In the genomic region with DNA sequence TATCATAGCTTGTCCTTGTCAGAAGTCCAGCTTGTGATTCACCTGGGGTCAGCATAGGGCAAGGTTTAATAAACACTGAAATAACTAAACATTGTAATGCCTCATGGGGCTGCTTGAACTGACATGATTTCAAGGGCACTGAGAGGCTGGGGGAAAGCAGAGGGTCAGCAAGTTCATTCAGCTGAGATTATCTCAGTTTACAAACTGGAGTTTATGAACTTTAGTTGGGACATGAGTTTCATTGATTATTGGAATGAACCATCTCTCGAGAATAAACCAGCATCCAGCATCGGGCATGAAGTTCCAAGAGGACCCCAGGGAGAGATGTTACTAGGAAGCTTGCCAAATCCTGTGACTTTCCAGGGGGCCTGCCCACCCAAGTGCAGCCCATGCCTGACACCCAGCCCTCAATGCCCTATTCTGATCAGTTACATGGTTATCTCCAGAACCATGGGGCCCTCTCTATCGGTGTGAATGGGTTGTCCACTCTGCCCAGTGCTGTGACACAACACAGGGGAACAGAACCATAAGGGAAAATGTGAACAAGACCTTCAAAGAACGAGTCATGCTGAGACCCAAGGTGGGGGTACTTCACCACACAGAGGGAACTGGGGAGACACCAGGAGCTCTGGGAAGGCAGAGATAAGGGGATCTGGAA, we compare ENCODE assay signal across 1 cellular context.
A peak's percentile ranks its signal among the peaks of the same experiment; 100 is the strongest.
TF ChIP-seq lines count a peak whose summit lies in the region.

No MANE protein-coding gene starts in this region.

TF ChIP-seq in HepG2, 621 proteins besides CTCF, POLR2A, EP300 and RAD21 (continued from another document and continues in another):
- TF ChIP-seq, protein P1, sequence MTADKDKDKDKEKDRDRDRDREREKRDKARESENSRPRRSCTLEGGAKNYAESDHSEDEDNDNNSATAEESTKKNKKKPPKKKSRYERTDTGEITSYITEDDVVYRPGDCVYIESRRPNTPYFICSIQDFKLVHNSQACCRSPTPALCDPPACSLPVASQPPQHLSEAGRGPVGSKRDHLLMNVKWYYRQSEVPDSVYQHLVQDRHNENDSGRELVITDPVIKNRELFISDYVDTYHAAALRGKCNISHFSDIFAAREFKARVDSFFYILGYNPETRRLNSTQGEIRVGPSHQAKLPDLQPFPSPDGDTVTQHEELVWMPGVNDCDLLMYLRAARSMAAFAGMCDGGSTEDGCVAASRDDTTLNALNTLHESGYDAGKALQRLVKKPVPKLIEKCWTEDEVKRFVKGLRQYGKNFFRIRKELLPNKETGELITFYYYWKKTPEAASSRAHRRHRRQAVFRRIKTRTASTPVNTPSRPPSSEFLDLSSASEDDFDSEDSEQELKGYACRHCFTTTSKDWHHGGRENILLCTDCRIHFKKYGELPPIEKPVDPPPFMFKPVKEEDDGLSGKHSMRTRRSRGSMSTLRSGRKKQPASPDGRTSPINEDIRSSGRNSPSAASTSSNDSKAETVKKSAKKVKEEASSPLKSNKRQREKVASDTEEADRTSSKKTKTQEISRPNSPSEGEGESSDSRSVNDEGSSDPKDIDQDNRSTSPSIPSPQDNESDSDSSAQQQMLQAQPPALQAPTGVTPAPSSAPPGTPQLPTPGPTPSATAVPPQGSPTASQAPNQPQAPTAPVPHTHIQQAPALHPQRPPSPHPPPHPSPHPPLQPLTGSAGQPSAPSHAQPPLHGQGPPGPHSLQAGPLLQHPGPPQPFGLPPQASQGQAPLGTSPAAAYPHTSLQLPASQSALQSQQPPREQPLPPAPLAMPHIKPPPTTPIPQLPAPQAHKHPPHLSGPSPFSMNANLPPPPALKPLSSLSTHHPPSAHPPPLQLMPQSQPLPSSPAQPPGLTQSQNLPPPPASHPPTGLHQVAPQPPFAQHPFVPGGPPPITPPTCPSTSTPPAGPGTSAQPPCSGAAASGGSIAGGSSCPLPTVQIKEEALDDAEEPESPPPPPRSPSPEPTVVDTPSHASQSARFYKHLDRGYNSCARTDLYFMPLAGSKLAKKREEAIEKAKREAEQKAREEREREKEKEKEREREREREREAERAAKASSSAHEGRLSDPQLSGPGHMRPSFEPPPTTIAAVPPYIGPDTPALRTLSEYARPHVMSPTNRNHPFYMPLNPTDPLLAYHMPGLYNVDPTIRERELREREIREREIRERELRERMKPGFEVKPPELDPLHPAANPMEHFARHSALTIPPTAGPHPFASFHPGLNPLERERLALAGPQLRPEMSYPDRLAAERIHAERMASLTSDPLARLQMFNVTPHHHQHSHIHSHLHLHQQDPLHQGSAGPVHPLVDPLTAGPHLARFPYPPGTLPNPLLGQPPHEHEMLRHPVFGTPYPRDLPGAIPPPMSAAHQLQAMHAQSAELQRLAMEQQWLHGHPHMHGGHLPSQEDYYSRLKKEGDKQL (CRISPR knock-in tag; IDR thresholded peaks at IDR 0.05; ENCODE audit: low read depth) = peak; percentile 74; the same call in 1 of the 2 replicates
- peak; percentile 71 for TF ChIP-seq CREM (IDR thresholded peaks at IDR 0.05)
- TF ChIP-seq CREM (CRISPR knock-in tag; IDR thresholded peaks at IDR 0.05) = no peak
- peak; percentile 88; the same call in 1 of the 2 replicates for TF ChIP-seq SOX5 (CRISPR knock-in tag; IDR thresholded peaks at IDR 0.05; ENCODE audit: borderline replicate concordance)
- no peak for TF ChIP-seq EZH2 (conservative IDR thresholded peaks at IDR 0.05; ENCODE audit: low read depth, low read length)
- TF ChIP-seq DNMT1 (CRISPR knock-in tag; IDR thresholded peaks at IDR 0.05) = no peak
- peak; percentile 87 for TF ChIP-seq HNF4A (CRISPR knock-in tag; IDR thresholded peaks at IDR 0.05)
- no peak for TF ChIP-seq CHCHD3 (CRISPR knock-in tag; IDR thresholded peaks at IDR 0.05)
- TF ChIP-seq, protein P2, sequence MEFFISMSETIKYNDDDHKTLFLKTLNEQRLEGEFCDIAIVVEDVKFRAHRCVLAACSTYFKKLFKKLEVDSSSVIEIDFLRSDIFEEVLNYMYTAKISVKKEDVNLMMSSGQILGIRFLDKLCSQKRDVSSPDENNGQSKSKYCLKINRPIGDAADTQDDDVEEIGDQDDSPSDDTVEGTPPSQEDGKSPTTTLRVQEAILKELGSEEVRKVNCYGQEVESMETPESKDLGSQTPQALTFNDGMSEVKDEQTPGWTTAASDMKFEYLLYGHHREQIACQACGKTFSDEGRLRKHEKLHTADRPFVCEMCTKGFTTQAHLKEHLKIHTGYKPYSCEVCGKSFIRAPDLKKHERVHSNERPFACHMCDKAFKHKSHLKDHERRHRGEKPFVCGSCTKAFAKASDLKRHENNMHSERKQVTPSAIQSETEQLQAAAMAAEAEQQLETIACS (CRISPR knock-in tag; IDR thresholded peaks at IDR 0.05) = no peak
- TF ChIP-seq, protein P3, sequence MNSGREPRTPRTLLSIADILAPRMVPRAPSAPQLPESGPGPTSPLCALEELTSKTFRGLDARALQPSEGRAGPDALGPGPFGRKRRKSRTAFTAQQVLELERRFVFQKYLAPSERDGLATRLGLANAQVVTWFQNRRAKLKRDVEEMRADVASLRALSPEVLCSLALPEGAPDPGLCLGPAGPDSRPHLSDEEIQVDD (CRISPR knock-in tag; IDR thresholded peaks at IDR 0.05; ENCODE audit: borderline replicate concordance) = no peak
- peak; percentile 66 for TF ChIP-seq ELF3 (CRISPR knock-in tag; IDR thresholded peaks at IDR 0.05)
- no peak for TF ChIP-seq AGO1 (IDR thresholded peaks at IDR 0.05; ENCODE audit: low read depth, low read length, poor library complexity, severe bottlenecking)
- TF ChIP-seq SIX4 (CRISPR knock-in tag; IDR thresholded peaks at IDR 0.05) = no peak; the same call in 1 of the 2 replicates
- no peak for TF ChIP-seq ELF1 (CRISPR knock-in tag; IDR thresholded peaks at IDR 0.05)
- TF ChIP-seq, protein P4, sequence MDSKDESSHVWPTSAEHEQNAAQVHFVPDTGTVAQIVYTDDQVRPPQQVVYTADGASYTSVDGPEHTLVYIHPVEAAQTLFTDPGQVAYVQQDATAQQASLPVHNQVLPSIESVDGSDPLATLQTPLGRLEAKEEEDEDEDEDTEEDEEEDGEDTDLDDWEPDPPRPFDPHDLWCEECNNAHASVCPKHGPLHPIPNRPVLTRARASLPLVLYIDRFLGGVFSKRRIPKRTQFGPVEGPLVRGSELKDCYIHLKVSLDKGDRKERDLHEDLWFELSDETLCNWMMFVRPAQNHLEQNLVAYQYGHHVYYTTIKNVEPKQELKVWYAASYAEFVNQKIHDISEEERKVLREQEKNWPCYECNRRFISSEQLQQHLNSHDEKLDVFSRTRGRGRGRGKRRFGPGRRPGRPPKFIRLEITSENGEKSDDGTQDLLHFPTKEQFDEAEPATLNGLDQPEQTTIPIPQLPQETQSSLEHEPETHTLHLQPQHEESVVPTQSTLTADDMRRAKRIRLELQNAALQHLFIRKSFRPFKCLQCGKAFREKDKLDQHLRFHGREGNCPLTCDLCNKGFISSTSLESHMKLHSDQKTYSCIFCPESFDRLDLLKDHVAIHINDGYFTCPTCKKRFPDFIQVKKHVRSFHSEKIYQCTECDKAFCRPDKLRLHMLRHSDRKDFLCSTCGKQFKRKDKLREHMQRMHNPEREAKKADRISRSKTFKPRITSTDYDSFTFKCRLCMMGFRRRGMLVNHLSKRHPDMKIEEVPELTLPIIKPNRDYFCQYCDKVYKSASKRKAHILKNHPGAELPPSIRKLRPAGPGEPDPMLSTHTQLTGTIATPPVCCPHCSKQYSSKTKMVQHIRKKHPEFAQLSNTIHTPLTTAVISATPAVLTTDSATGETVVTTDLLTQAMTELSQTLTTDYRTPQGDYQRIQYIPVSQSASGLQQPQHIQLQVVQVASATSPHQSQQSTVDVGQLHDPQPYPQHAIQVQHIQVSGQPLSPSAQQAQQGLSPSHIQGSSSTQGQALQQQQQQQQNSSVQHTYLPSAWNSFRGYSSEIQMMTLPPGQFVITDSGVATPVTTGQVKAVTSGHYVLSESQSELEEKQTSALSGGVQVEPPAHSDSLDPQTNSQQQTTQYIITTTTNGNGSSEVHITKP (CRISPR knock-in tag; IDR thresholded peaks at IDR 0.05; ENCODE audit: low read depth) = peak; percentile 94
- TF ChIP-seq FOXJ3 (CRISPR knock-in tag; IDR thresholded peaks at IDR 0.05; ENCODE audit: borderline replicate concordance) = peak; percentile 86; the same call in 1 of the 2 replicates
- TF ChIP-seq ZNF747 (CRISPR knock-in tag; IDR thresholded peaks at IDR 0.05; ENCODE audit: borderline replicate concordance) = peak; percentile 52; the same call in 1 of the 2 replicates
- TF ChIP-seq IRF2 (CRISPR knock-in tag; IDR thresholded peaks at IDR 0.05) = peak; percentile 74
- no peak for TF ChIP-seq TAF1 (CRISPR knock-in tag; IDR thresholded peaks at IDR 0.05)
- TF ChIP-seq, protein P5, sequence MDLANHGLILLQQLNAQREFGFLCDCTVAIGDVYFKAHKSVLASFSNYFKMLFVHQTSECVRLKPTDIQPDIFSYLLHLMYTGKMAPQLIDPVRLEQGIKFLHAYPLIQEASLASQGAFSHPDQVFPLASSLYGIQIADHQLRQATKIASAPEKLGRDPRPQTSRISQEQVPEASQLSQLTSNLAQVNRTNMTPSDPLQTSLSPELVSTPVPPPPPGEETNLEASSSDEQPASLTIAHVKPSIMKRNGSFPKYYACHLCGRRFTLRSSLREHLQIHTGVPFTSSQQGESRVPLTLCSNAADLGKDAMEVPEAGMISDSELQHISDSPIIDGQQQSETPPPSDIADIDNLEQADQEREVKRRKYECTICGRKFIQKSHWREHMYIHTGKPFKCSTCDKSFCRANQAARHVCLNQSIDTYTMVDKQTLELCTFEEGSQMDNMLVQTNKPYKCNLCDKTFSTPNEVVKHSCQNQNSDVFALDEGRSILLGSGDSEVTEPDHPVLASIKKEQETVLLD (CRISPR knock-in tag; IDR thresholded peaks at IDR 0.05; ENCODE audit: low read depth) = no peak
- TF ChIP-seq, protein P6, sequence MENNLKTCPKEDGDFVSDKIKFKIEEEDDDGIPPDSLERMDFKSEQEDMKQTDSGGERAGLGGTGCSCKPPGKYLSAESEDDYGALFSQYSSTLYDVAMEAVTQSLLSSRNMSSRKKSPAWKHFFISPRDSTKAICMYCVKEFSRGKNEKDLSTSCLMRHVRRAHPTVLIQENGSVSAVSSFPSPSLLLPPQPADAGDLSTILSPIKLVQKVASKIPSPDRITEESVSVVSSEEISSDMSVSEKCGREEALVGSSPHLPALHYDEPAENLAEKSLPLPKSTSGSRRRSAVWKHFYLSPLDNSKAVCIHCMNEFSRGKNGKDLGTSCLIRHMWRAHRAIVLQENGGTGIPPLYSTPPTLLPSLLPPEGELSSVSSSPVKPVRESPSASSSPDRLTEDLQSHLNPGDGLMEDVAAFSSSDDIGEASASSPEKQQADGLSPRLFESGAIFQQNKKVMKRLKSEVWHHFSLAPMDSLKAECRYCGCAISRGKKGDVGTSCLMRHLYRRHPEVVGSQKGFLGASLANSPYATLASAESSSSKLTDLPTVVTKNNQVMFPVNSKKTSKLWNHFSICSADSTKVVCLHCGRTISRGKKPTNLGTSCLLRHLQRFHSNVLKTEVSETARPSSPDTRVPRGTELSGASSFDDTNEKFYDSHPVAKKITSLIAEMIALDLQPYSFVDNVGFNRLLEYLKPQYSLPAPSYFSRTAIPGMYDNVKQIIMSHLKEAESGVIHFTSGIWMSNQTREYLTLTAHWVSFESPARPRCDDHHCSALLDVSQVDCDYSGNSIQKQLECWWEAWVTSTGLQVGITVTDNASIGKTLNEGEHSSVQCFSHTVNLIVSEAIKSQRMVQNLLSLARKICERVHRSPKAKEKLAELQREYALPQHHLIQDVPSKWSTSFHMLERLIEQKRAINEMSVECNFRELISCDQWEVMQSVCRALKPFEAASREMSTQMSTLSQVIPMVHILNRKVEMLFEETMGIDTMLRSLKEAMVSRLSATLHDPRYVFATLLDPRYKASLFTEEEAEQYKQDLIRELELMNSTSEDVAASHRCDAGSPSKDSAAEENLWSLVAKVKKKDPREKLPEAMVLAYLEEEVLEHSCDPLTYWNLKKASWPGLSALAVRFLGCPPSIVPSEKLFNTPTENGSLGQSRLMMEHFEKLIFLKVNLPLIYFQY (CRISPR knock-in tag; IDR thresholded peaks at IDR 0.05; ENCODE audit: borderline replicate concordance) = 0 out of 2 replicates have a peak, but pooled peaks have one; percentile 21
- peak in 1 of 2 experiments; percentile 34; a peak in 1 of 4 replicates for TF ChIP-seq KLF16 (CRISPR knock-in tag; IDR thresholded peaks at IDR 0.05)
- TF ChIP-seq ZNF709 (CRISPR knock-in tag; IDR thresholded peaks at IDR 0.05) = no peak
- peak; percentile 46; the same call in 1 of the 2 replicates for TF ChIP-seq JUND (CRISPR knock-in tag; IDR thresholded peaks at IDR 0.05)
- TF ChIP-seq, protein P7, sequence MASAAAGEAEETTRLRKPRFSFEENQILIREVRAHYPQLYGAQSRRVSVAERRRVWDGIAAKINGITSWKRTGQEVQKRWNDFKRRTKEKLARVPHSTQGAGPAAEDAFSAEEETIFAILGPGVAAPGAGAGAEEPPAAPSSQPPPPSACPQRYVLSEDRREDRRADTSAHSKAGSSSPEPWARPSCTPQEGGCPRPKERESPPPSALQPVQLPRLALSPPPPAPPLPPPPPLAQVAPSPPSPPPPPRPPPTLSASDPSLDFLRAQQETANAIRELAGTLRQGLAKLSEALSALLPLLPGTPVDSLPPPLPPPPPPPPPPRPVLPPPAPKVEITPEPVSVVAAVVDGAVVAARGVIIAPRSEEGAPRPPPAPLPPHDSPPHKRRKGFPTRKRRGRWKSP (CRISPR knock-in tag; IDR thresholded peaks at IDR 0.05) = peak; percentile 36; the same call in 1 of the 2 replicates
- TF ChIP-seq CREB1 (IDR thresholded peaks at IDR 0.05) = no peak
- peak; percentile 41; the same call in 1 of the 2 replicates for TF ChIP-seq CREB1 (CRISPR knock-in tag; IDR thresholded peaks at IDR 0.05)
- TF ChIP-seq ZSCAN25 (CRISPR knock-in tag; IDR thresholded peaks at IDR 0.05) = no peak
- no peak for TF ChIP-seq ZNF33B (CRISPR knock-in tag; IDR thresholded peaks at IDR 0.05)
- TF ChIP-seq JUNB (CRISPR knock-in tag; IDR thresholded peaks at IDR 0.05; ENCODE audit: borderline replicate concordance) = peak; percentile 57; the same call in 1 of the 2 replicates
- TF ChIP-seq RXRB (CRISPR knock-in tag; IDR thresholded peaks at IDR 0.05; ENCODE audit: borderline replicate concordance) = peak; percentile 95
- TF ChIP-seq ESRRA (CRISPR knock-in tag; IDR thresholded peaks at IDR 0.05; ENCODE audit: low read depth) = peak; percentile 89
- no peak for TF ChIP-seq NONO (IDR thresholded peaks at IDR 0.05)
- TF ChIP-seq NONO (CRISPR knock-in tag; conservative IDR thresholded peaks at IDR 0.05) = peak; percentile 70; the same call in 1 of the 2 replicates
- no peak for TF ChIP-seq ZNF577 (CRISPR knock-in tag; IDR thresholded peaks at IDR 0.05; ENCODE audit: borderline replicate concordance, low read depth)
- TF ChIP-seq ZNF7 (CRISPR knock-in tag; IDR thresholded peaks at IDR 0.05) = no peak
- peak; percentile 65; the same call in 1 of the 2 replicates for TF ChIP-seq MEIS2 (CRISPR knock-in tag; IDR thresholded peaks at IDR 0.05)
- no peak for TF ChIP-seq ZNF562 (CRISPR knock-in tag; IDR thresholded peaks at IDR 0.05; ENCODE audit: borderline replicate concordance)
- no peak for TF ChIP-seq GPN1 (CRISPR knock-in tag; IDR thresholded peaks at IDR 0.05; ENCODE audit: borderline replicate concordance)
- TF ChIP-seq, protein P8, sequence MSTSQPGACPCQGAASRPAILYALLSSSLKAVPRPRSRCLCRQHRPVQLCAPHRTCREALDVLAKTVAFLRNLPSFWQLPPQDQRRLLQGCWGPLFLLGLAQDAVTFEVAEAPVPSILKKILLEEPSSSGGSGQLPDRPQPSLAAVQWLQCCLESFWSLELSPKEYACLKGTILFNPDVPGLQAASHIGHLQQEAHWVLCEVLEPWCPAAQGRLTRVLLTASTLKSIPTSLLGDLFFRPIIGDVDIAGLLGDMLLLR (CRISPR knock-in tag; IDR thresholded peaks at IDR 0.05) = no peak
- TF ChIP-seq NR2F1 (CRISPR knock-in tag; IDR thresholded peaks at IDR 0.05) = peak; percentile 96
- no peak for TF ChIP-seq TCF7L2 (IDR thresholded peaks at IDR 0.05; ENCODE audit: low read depth, low read length)
- no peak for TF ChIP-seq ZSCAN12 (CRISPR knock-in tag; IDR thresholded peaks at IDR 0.05)
